Comparison of ENCODE assay signal across 9 cellular contexts in genomic region chr19:10505583-10506229, GRCh38. TPM values are rescaled to one million over a fixed set of nuclear protein-coding genes. Genes with fewer than 3 reads are reported as not detected.
A peak's percentile ranks its signal among the peaks of the same experiment; 100 is the strongest.
DNase-seq lines count a peak whose midpoint lies in the region; ATAC-seq and TF ChIP-seq lines count a peak whose summit lies in the region.
"Had no signal": no experiment of that assay in that cellular context is flagged by ENCODE, and none has a peak within 500 bp of the region (broad histone marks: within the 10 kb centered on the region; RNA-seq: fewer than 3 reads in every experiment).

No MANE protein-coding gene starts in this region.

- DNase-seq in NCI-H1436 (lab: John Stamatoyannopoulos, UW) (peak; percentile 24), NCI-H1436 treated with DMSO at 0.1 percent for 48 hours (lab: John Stamatoyannopoulos, UW) (no peak), NOMO-1 (lab: John Stamatoyannopoulos, UW; ENCODE audit: unreplicated experiment in 2 of 2) (peak; percentile 62 to 69), epithelial cell of esophagus (ENCODE audit: low read depth) (peak; percentile 83), natural killer cell (peak; percentile 80)
- peak; percentile 58 to 69 for DNase-seq in activated CD8-positive, alpha-beta memory T cell treated with anti-CD3 and anti-CD28 coated beads for 4 hours (ENCODE audit: low read depth in 2 of 2)
- DNase-seq in stimulated activated naive CD4-positive, alpha-beta T cell (lab: John Stamatoyannopoulos, UW) = peak; percentile 52 to 80 (median 66)

- H3K9me3 Mint-ChIP-seq in natural killer cell = no peaks in the 10 kb centered on the region

- H3K4me3 ChIP-seq in epithelial cell of esophagus (ENCODE audit: low read length) = no peak overlapping the region
- H3K4me3 ChIP-seq: BLaER1 had no signal

- peak overlapping the region; percentile 58 to 78 for H3K27ac Mint-ChIP-seq in natural killer cell

- no peaks in the 10 kb centered on the region for H3K27me3 Mint-ChIP-seq in natural killer cell (ENCODE audit: low read depth in 2 of 2)

- peak overlapping the region; percentile 65 for H3K4me3 Mint-ChIP-seq in natural killer cell

- intact Hi-C loops in natural killer cell (cut with micrococcal nuclease) = loop anchor here (1.0 kb wide), 1 partner anchor 67 kb away; no protein-coding TSS in a partner anchor

- TF ChIP-seq CTCF in epithelial cell of esophagus (IDR thresholded peaks at IDR 0.05; ENCODE audit: insufficient read depth, low read depth, low read length, missing control alignments) (peak; percentile 94), natural killer cell (IDR thresholded peaks at IDR 0.05) (peak; percentile 93)

- no peaks in the 10 kb centered on the region for H3K36me3 Mint-ChIP-seq in natural killer cell

- ATAC-seq in natural killer cell = peak; percentile 48 to 69 (median 52)
- no peak for ATAC-seq in HG03196 (IDR thresholded peaks at IDR 0.05; ENCODE audit: unreplicated experiment)

- H3K4me1 Mint-ChIP-seq in natural killer cell = peaks cover 34 to 53% of the 10 kb centered on the region in 2 donors

RNA-seq across cellular contexts. Expression of gene KEAP1, which starts 2.5 kb away (rescaled TPM):
- 10 to 100 TPM; 28.1 to 39.4 (median 34.6) TPM for total RNA-seq in natural killer cell

RNA-seq across cellular contexts. Expression of gene S1PR5, which starts 11.5 kb away (rescaled TPM):
- total RNA-seq in natural killer cell = 100 to 1,000 TPM; 307 to 433 (median 368) TPM

RNA-seq across cellular contexts. Expression of gene ATG4D, which starts 38.0 kb away (rescaled TPM):
- total RNA-seq in natural killer cell = 100 to 1,000 TPM; 128 to 155 (median 138) TPM
